Comparison of ENCODE assay signal across 9 cellular contexts in the genomic region with DNA sequence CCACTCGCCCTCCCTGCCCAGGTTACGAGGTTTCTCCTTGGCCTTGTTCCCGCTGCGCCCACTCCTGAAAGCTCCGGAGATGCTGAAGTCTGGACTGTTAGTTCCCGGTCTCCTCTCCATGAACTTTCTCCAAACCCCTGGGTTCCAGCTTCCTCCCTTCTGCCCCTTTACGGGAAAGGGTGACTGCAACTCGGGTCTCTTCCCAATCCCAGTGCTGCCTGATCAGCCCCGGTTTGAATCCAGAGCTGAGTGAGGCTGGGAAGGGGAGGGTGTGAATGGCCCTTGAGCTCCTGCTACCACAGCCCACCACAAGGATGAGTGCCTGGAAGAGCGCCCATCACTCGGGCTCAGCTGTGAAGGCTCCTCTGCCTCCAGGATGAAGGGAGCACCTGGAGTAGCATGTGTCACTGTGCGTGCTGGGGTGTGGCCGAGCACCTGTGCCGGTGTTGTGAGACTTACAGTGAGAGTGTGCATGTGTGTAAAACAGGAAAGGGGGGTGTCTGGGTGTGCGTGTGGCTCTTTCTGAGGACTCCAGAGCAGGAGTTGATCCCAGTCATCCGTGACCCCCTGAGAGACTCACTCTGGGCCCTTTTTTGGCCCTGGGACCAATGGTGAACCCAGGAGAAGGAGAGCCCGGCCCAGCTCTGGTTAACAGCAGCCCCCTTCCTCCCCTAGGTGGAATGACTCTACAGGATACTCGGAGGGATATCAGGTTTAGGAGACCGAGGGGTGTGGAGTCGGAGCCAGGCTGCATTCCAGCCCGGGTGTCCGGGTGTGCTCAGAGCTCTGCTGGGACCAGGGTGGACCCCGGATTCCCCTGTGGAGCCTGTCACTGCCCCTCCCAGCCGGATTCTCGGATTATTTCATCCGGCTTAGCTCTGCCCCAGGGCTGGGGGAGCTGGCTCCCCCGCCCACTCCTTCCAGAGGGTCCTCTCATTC. TPM values are rescaled to one million over a fixed set of nuclear protein-coding genes. Genes with fewer than 3 reads are reported as not detected.
DNase-seq lines count a peak whose midpoint lies in the region; TF ChIP-seq lines count a peak whose summit lies in the region.
"Had no signal": no experiment of that assay in that cellular context is flagged by ENCODE, and none has a peak within 500 bp of the region (broad histone marks: within the 10 kb centered on the region; RNA-seq: fewer than 3 reads in every experiment).

No MANE protein-coding gene starts in this region.

- no peaks in the 10 kb centered on the region for H3K4me1 ChIP-seq in endodermal cell (ENCODE audit: control insufficient read depth, insufficient read depth, low read length)
- peaks cover 18% of the 10 kb centered on the region for H3K4me1 ChIP-seq in neural progenitor cell
- peaks cover 0 to 44% (median 10%) of the 10 kb centered on the region in 4 donors for H3K4me1 ChIP-seq in tibial nerve

- no peak overlapping the region for H3K9ac ChIP-seq in endodermal cell (ENCODE audit: extremely low read depth, low read length, poor library complexity, severe bottlenecking)
- H3K9ac ChIP-seq in neural progenitor cell: no peak overlapping the region

- peak; percentile 32 for DNase-seq in DMS79 (lab: John Stamatoyannopoulos, UW)
- DNase-seq in NCI-H2029 treated with DMSO at 0.1 percent for 48 hours (lab: John Stamatoyannopoulos, UW): peak; percentile 19
- DNase-seq in endodermal cell: peak; percentile 85
- DNase-seq in neural progenitor cell (ENCODE audit: low spot score): peak; percentile 53
- no peak for DNase-seq in tibial nerve (ENCODE audit: low spot score in 2 of 2)
- DNase-seq in stimulated activated CD4-positive, alpha-beta T cell treated with anti-CD3 and anti-CD28 coated beads, Interleukin-4, amount 100 ng/mL, for 1 hour: no peak
- DNase-seq in GM19238 (ENCODE audit: insufficient read length, low spot score): no peak
- DNase-seq in AML-193 (lab: John Stamatoyannopoulos, UW): no peak
- DNase-seq: Karpas-422 had no signal

- no peak for TF ChIP-seq POLR2A in tibial nerve (IDR thresholded peaks at IDR 0.05)

- peak; percentile 22 for TF ChIP-seq CTCF in endodermal cell (conservative IDR thresholded peaks at IDR 0.05)
- no peak for TF ChIP-seq CTCF in neural progenitor cell (IDR thresholded peaks at IDR 0.05)
- TF ChIP-seq CTCF in tibial nerve (IDR thresholded peaks at IDR 0.05): no peak

- H3K27me3 Mint-ChIP-seq in endodermal cell (ENCODE audit: insufficient read depth) (peaks cover 71% of the 10 kb centered on the region), neural progenitor cell (ENCODE audit: insufficient read depth, low read depth) (peaks cover 13% of the 10 kb centered on the region)

- no peaks in the 10 kb centered on the region for H3K9me3 Mint-ChIP-seq in endodermal cell
- H3K9me3 Mint-ChIP-seq in neural progenitor cell: no peaks in the 10 kb centered on the region

- H3K4me2 ChIP-seq in neural progenitor cell: peak overlapping the region; percentile 97

- no peak overlapping the region for H3K27ac ChIP-seq in endodermal cell (ENCODE audit: low read depth, low read length)
- H3K27ac ChIP-seq in neural progenitor cell: no peak overlapping the region
- peak overlapping the region in 1 of 4 donors; percentile 62 for H3K27ac ChIP-seq in tibial nerve

- H2AFZ ChIP-seq in neural progenitor cell (replicated peaks): no peak overlapping the region

- H3K4me3 ChIP-seq in endodermal cell (ENCODE audit: low read length): no peak overlapping the region
- peak overlapping the region; percentile 88 for H3K4me3 ChIP-seq in neural progenitor cell
- peak overlapping the region in 2 of 4 donors; percentile 65 to 78 for H3K4me3 ChIP-seq in tibial nerve

- 34 to 48% methylated on average over 13 to 27 of the region's 27 CpGs for WGBS in endodermal cell (ENCODE audit: insufficient coverage in 1 of 2, insufficient read length in 1 of 2), 2 experiments
- 32 to 38% methylated on average over 25 to 27 of the region's 27 CpGs for WGBS in tibial nerve, 2 donors

- peaks cover 10% of the 10 kb centered on the region for H3F3A ChIP-seq in neural progenitor cell (ENCODE audit: low read depth)

- H3K79me2 ChIP-seq in neural progenitor cell (ENCODE audit: low read depth): no peaks in the 10 kb centered on the region

- H4K20me1 ChIP-seq in neural progenitor cell (ENCODE audit: low read depth): peaks cover 15% of the 10 kb centered on the region

- H3K4me1 Mint-ChIP-seq in endodermal cell (peaks cover 8% of the 10 kb centered on the region), neural progenitor cell (peaks cover 33% of the 10 kb centered on the region)

- H3K27me3 ChIP-seq in endodermal cell (ENCODE audit: control insufficient read depth, insufficient read depth, low read length, poor library complexity, severe bottlenecking) (peaks cover 38% of the 10 kb centered on the region), neural progenitor cell (peaks cover 66% of the 10 kb centered on the region), tibial nerve (no peaks in the 10 kb centered on the region)

- H3K9me3 ChIP-seq in endodermal cell (ENCODE audit: control insufficient read depth, low read length): no peaks in the 10 kb centered on the region
- no peaks in the 10 kb centered on the region for H3K9me3 ChIP-seq in neural progenitor cell (ENCODE audit: low read depth)
- no peaks in the 10 kb centered on the region for H3K9me3 ChIP-seq in tibial nerve

- no peak overlapping the region for H3K27ac Mint-ChIP-seq in endodermal cell
- H3K27ac Mint-ChIP-seq in neural progenitor cell: peak overlapping the region; percentile 63

- H3K36me3 ChIP-seq in endodermal cell (ENCODE audit: control insufficient read depth, insufficient read depth, low read length) (no peaks in the 10 kb centered on the region), neural progenitor cell (no peaks in the 10 kb centered on the region), tibial nerve (no peaks in the 10 kb centered on the region)

- H3K4me3 Mint-ChIP-seq in endodermal cell: peak overlapping the region; percentile 56
- peak overlapping the region; percentile 87 for H3K4me3 Mint-ChIP-seq in neural progenitor cell

- TF ChIP-seq EP300 in tibial nerve (IDR thresholded peaks at IDR 0.05): no peak

- no peaks in the 10 kb centered on the region for H3K36me3 Mint-ChIP-seq in endodermal cell (ENCODE audit: low read depth)
- no peaks in the 10 kb centered on the region for H3K36me3 Mint-ChIP-seq in neural progenitor cell

RNA-seq across cellular contexts. Expression of a gene that starts 1.1 kb away (rescaled TPM):
- total RNA-seq in endodermal cell (1 to 10 TPM in 1 of 2 donors, under 1 TPM in 1; 0.91 to 2.5 TPM), neural progenitor cell (ENCODE audit: low replicate concordance) (0.17 and 1.7 TPM in 2 replicates), tibial nerve (10 to 100 TPM in 1 of 4 donors, 1 to 10 TPM in 3; 3.3 to 15.9 (median 5.5) TPM)
- 6.0 TPM for polyA plus RNA-seq in endodermal cell (2013, experiment 1 of 2)
- polyA plus RNA-seq in endodermal cell (2013, experiment 2 of 2): 5.3 TPM

Comparison
In these comparisons a context has a peak if more than half of its experiments do, and no peak if none do; other contexts are left out.
1. DNase-seq: peak in DMS79 (single experiment), NCI-H2029 treated with DMSO at 0.1 percent for 48 hours (single experiment), endodermal cell (single experiment) and neural progenitor cell (single experiment); none in tibial nerve (0 of 2), stimulated activated CD4-positive, alpha-beta T cell treated with anti-CD3 and anti-CD28 coated beads, Interleukin-4, amount 100 ng/mL, for 1 hour (single experiment), GM19238 (single experiment) and AML-193 (0 of 2).